20 cellular contexts compared by ENCODE assay signal in the genomic region with DNA sequence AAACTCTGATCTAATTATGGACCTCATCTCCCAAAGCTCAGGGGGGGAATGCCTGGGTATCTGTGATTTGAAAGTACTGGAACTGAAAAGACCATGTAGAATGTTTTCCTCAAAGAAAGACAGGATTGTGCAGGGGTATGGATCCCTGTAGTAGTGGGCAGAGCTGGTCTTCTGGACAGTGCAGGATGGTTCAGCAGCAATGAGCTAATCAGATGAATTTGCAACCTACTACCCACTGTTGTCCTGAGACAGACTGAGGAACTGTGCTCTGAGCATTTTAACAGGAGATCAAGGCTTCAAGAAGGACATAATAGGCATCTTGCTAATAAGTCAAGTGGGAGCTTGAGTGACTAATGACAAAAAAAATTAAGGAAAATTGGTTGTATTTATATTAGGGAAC.
A peak's percentile ranks its signal among the peaks of the same experiment; 100 is the strongest.
DNase-seq lines count a peak whose midpoint lies in the region; ATAC-seq, FAIRE-seq and TF ChIP-seq lines count a peak whose summit lies in the region.
"Had no signal": no experiment of that assay in that cellular context is flagged by ENCODE, and none has a peak within 500 bp of the region (broad histone marks: within the 10 kb centered on the region; RNA-seq: fewer than 3 reads in every experiment).

No MANE protein-coding gene starts in this region.

- no peak overlapping the region for H3K4me3 Mint-ChIP-seq in MCF 10A (ENCODE audit: unreplicated experiment)
- peak overlapping the region; percentile 71 for H3K4me3 Mint-ChIP-seq in activated CD4-positive, alpha-beta memory T cell treated with anti-CD3 and anti-CD28 coated beads for 36 hours
- H3K4me3 Mint-ChIP-seq: GM23338 had no signal

- H3K27ac Mint-ChIP-seq in MCF 10A (ENCODE audit: low read depth, unreplicated experiment): peak overlapping the region; percentile 62
- peak overlapping the region; percentile 90 for H3K27ac Mint-ChIP-seq in activated CD4-positive, alpha-beta memory T cell treated with anti-CD3 and anti-CD28 coated beads for 36 hours
- H3K27ac Mint-ChIP-seq: GM23338 had no signal

- peak overlapping the region; percentile 8 for H3K4me2 ChIP-seq in endothelial cell of umbilical vein (ENCODE audit: insufficient read depth, low read length)
- H3K4me2 ChIP-seq: GM23338 had no signal

- BruUV-seq in MCF 10A (replicated peaks; lab: Mats Ljungman, UMichigan) (no TSS peak), endothelial cell of umbilical vein (replicated peaks; lab: Mats Ljungman, UMichigan) (no TSS peak)

- H3K36me3 Mint-ChIP-seq in MCF 10A (ENCODE audit: insufficient read depth, unreplicated experiment): no peaks in the 10 kb centered on the region
- H3K36me3 Mint-ChIP-seq in activated CD4-positive, alpha-beta memory T cell treated with anti-CD3 and anti-CD28 coated beads for 36 hours: peaks cover 9% of the 10 kb centered on the region

- CTCF ChIA-PET in MCF 10A (lab: Yijun Ruan, JAX) (interaction anchor here (1.0 kb wide), 1 partner anchor 126 kb away, joined by 3 read pairs; no protein-coding TSS in a partner anchor), endothelial cell of umbilical vein (lab: Charles Lee) (interaction anchor here (1.2 to 1.4 kb wide), 2 partner anchors 60 to 77 kb away, joined by 3 to 6 read pairs; no protein-coding TSS in a partner anchor)
- CTCF ChIA-PET in activated CD4-positive, alpha-beta memory T cell treated with anti-CD3 and anti-CD28 coated beads for 36 hours (lab: Charles Lee): interaction anchor here (0.9 to 5.0 kb wide), 7 partner anchors 10 to 125 kb away, joined by 3 to 34 read pairs (median 5); no protein-coding TSS in a partner anchor

- H3K27me3 ChIP-seq in breast epithelium: no peaks in the 10 kb centered on the region
- H3K27me3 ChIP-seq in endothelial cell of umbilical vein (ENCODE audit: control insufficient read depth in 2 of 2, insufficient read depth in 2 of 2, low read length in 2 of 2): no peaks in the 10 kb centered on the region
- H3K27me3 ChIP-seq: esophagus muscularis mucosa, testis had no signal

- no peaks in the 10 kb centered on the region for H3K9me3 Mint-ChIP-seq in MCF 10A (ENCODE audit: unreplicated experiment)
- H3K9me3 Mint-ChIP-seq in activated CD4-positive, alpha-beta memory T cell treated with anti-CD3 and anti-CD28 coated beads for 36 hours: no peaks in the 10 kb centered on the region
- H3K9me3 Mint-ChIP-seq: GM23338 had no signal

- H3K4me3 ChIP-seq in breast epithelium (no peak overlapping the region), endothelial cell of umbilical vein (replicated peaks in 1 of 3; ENCODE audit: insufficient read depth in 1 of 3, low read depth in 1 of 3, low read length in 3 of 3) (no peak overlapping the region)
- H3K4me3 ChIP-seq: esophagus muscularis mucosa, GM12878, GM23338, testis had no signal

- H2AFZ ChIP-seq in endothelial cell of umbilical vein (ENCODE audit: low read depth, low read length): peak overlapping the region; percentile 29
- H2AFZ ChIP-seq: GM23338, parathyroid adenoma had no signal

- H4K20me1 ChIP-seq in endothelial cell of umbilical vein (replicated peaks; ENCODE audit: control insufficient read depth, extremely low read depth, insufficient read depth, low read length): no peaks in the 10 kb centered on the region

- dilution Hi-C loops in endothelial cell of umbilical vein (cut with MboI; ENCODE audit: extremely low pct_ligation_motif_present, low sequenced_read_pairs): no loop called here

- H3K36me3 ChIP-seq in breast epithelium (no peaks in the 10 kb centered on the region), endothelial cell of umbilical vein (ENCODE audit: control insufficient read depth in 2 of 2, extremely low read depth in 1 of 2, insufficient read depth in 2 of 2, low read length in 2 of 2) (no peaks in the 10 kb centered on the region)
- H3K36me3 ChIP-seq: esophagus muscularis mucosa had no signal

- H3K79me2 ChIP-seq in endothelial cell of umbilical vein (ENCODE audit: control insufficient read depth, insufficient read depth, low read length): no peaks in the 10 kb centered on the region
- H3K79me2 ChIP-seq: parathyroid adenoma had no signal

- intact Hi-C loops in MCF 10A (cut with micrococcal nuclease) (no loop called here), breast epithelium (cut with DNase I; ENCODE audit: low total_unique reads) (no loop called here), endothelial cell of umbilical vein (cut with micrococcal nuclease) (no loop called here), left colon (cut with DNase I, micrococcal nuclease) (no loop called here)
- intact Hi-C loops in activated CD4-positive, alpha-beta memory T cell treated with anti-CD3 and anti-CD28 coated beads for 36 hours (cut with micrococcal nuclease): loop anchor here (1.0 kb wide), 1 partner anchor 8 kb away; no protein-coding TSS in a partner anchor

- H3K27me3 Mint-ChIP-seq in MCF 10A (ENCODE audit: insufficient read depth, unreplicated experiment): no peaks in the 10 kb centered on the region
- H3K27me3 Mint-ChIP-seq in activated CD4-positive, alpha-beta memory T cell treated with anti-CD3 and anti-CD28 coated beads for 36 hours: no peaks in the 10 kb centered on the region

- no peaks in the 10 kb centered on the region for H3K9me3 ChIP-seq in breast epithelium
- H3K9me3 ChIP-seq in endothelial cell of umbilical vein (replicated peaks; ENCODE audit: control insufficient read depth, insufficient read depth, low read length): no peaks in the 10 kb centered on the region
- H3K9me3 ChIP-seq: esophagus muscularis mucosa, testis had no signal

- ATAC-seq in left colon: no peak
- ATAC-seq: GM12878, GM23338, sciatic nerve had no signal

- H3K4me1 ChIP-seq in breast epithelium (no peaks in the 10 kb centered on the region), endothelial cell of umbilical vein (ENCODE audit: control insufficient read depth, extremely low read depth, insufficient read depth, low read length) (peaks cover 9% of the 10 kb centered on the region)
- H3K4me1 ChIP-seq: esophagus muscularis mucosa, parathyroid adenoma, testis had no signal

- H3K9me1 ChIP-seq in endothelial cell of umbilical vein (replicated peaks; ENCODE audit: control insufficient read depth, extremely low read depth, insufficient read depth, low read length): no peaks in the 10 kb centered on the region

- H3K27ac ChIP-seq in breast epithelium (no peak overlapping the region), endothelial cell of umbilical vein (ENCODE audit: insufficient read depth, low read depth, low read length) (no peak overlapping the region)
- H3K27ac ChIP-seq: esophagus muscularis mucosa, parathyroid adenoma, testis had no signal

- TF ChIP-seq POLR2A in breast epithelium (IDR thresholded peaks at IDR 0.05) (no peak), endothelial cell of umbilical vein (IDR thresholded peaks at IDR 0.05; ENCODE audit: low read depth, low read length) (no peak)

- H3K4me1 Mint-ChIP-seq in MCF 10A (ENCODE audit: insufficient read depth, unreplicated experiment): peaks cover 11% of the 10 kb centered on the region
- H3K4me1 Mint-ChIP-seq in activated CD4-positive, alpha-beta memory T cell treated with anti-CD3 and anti-CD28 coated beads for 36 hours (ENCODE audit: low read depth): peaks cover 71% of the 10 kb centered on the region
- H3K4me1 Mint-ChIP-seq: GM23338 had no signal

- no peak overlapping the region for H3K9ac ChIP-seq in endothelial cell of umbilical vein (replicated peaks; ENCODE audit: extremely low read depth, insufficient read depth, low read length)
- H3K9ac ChIP-seq: parathyroid adenoma had no signal

- POLR2A ChIA-PET in MCF 10A (lab: Yijun Ruan, JAX): interaction anchor here (0.8 to 1.6 kb wide), 5 partner anchors 12 to 82 kb away, joined by 3 to 5 read pairs (median 4); a partner anchor contains a TSS
- POLR2A ChIA-PET in activated CD4-positive, alpha-beta memory T cell treated with anti-CD3 and anti-CD28 coated beads for 36 hours (lab: Charles Lee): interaction anchor here (0.7 to 2.2 kb wide), 10 partner anchors 13 to 59 kb away, joined by 3 to 12 read pairs (median 4); no protein-coding TSS in a partner anchor
- POLR2A ChIA-PET in endothelial cell of umbilical vein (lab: Charles Lee): no interaction called here

- TF ChIP-seq CTCF in MCF 10A (IDR thresholded peaks at IDR 0.05; ENCODE audit: unreplicated experiment) (no peak), breast epithelium (IDR thresholded peaks at IDR 0.05) (no peak), endothelial cell of umbilical vein (IDR thresholded peaks at IDR 0.05; ENCODE audit: extremely low read depth in 1 of 2, insufficient read depth in 1 of 2, low read depth in 1 of 2, low read length in 2 of 2) (no peak)

- DNase-seq in MCF 10A (ENCODE audit: unreplicated experiment): no peak
- DNase-seq in breast epithelium (ENCODE audit: low spot score in 2 of 2): no peak
- no peak for DNase-seq in activated CD4-positive, alpha-beta memory T cell treated with anti-CD3 and anti-CD28 coated beads for 36 hours
- DNase-seq in endothelial cell of umbilical vein (ENCODE audit: low read depth, low spot score): no peak
- DNase-seq in NCI-H2081 (lab: John Stamatoyannopoulos, UW): no peak
- no peak for DNase-seq in left colon
- DNase-seq in AG08396 (ENCODE audit: low spot score): no peak
- no peak for DNase-seq in NCI-H69 (lab: John Stamatoyannopoulos, UW)
- DNase-seq: activated CD4-positive, alpha-beta T cell treated with anti-CD3 and anti-CD28 coated beads, Interleukin-2, amount 50 U/mL, for 1 hour; DMS79; kidney glomerular epithelial cell; NCI-H1436 treated with DMSO at 0.1 percent for 48 hours; NCI-H774; SHP77 treated with DMSO at 0.1 percent for 48 hours; testis had no signal

- no peak for FAIRE-seq in endothelial cell of umbilical vein (lab: Jason Lieb, UNC)
- FAIRE-seq: GM12878 had no signal

TF ChIP-seq in endothelial cell of umbilical vein, 7 proteins besides CTCF, POLR2A, EP300 and RAD21:
- TF ChIP-seq JUN (IDR thresholded peaks at IDR 0.05; ENCODE audit: borderline replicate concordance, insufficient read depth, insufficient read length, low read depth) (no peak), GATA2 (IDR thresholded peaks at IDR 0.05; ENCODE audit: insufficient read depth, insufficient read length, low read depth, low read length) (no peak), MYC (IDR thresholded peaks at IDR 0.05; ENCODE audit: low read depth, low read length) (no peak), FOS (IDR thresholded peaks at IDR 0.05; ENCODE audit: borderline replicate concordance, insufficient read depth, low read length) (no peak), POLR2AphosphoS5 (IDR thresholded peaks at IDR 0.05; ENCODE audit: insufficient read depth, low read depth, low read length) (no peak), EZH2 (IDR thresholded peaks at IDR 0.05; ENCODE audit: borderline replicate concordance, low read depth, low read length, severe bottlenecking) (no peak)
- TF ChIP-seq, protein P1, sequence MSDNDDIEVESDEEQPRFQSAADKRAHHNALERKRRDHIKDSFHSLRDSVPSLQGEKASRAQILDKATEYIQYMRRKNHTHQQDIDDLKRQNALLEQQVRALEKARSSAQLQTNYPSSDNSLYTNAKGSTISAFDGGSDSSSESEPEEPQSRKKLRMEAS (IDR thresholded peaks at IDR 0.05; ENCODE audit: insufficient read depth, insufficient read length): no peak
